Comparison of ENCODE assay signal across 1 cellular context in the genomic region with DNA sequence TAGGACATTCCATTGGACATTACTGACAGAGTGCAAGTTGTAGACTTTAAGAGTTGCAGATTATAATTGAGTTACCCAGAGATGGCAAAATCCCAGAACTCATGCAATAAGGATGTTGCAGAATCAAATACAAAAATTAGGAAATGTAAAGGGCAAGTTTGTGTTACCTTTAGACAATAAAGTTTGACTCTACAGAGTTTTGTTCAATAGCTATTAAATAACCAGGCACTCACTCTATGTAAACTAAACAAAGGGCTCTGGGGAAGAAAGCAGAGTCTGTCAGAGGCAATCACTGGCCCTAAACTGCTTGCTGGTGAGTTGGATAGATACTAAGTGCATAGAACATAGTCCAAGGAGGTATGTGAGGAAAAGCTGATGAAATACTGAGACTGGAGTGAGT.
TF ChIP-seq lines count a peak whose summit lies in the region.

No MANE protein-coding gene starts in this region.

TF ChIP-seq in WTC11, 78 proteins besides CTCF, POLR2A, EP300 and RAD21:
- no peak for TF ChIP-seq ESRRA (CRISPR knock-in tag; IDR thresholded peaks at IDR 0.05; ENCODE audit: borderline replicate concordance)
TF ChIP-seq in WTC11: peak in this region for 0.
